Comparison of ENCODE assay signal across 10 cellular contexts in genomic region chr1:58592521-58593134, GRCh38. TPM values are rescaled to one million over a fixed set of nuclear protein-coding genes. Genes with fewer than 3 reads are reported as not detected.
DNase-seq lines count a peak whose midpoint lies in the region; ATAC-seq and TF ChIP-seq lines count a peak whose summit lies in the region.
"Had no signal": no experiment of that assay in that cellular context is flagged by ENCODE, and none has a peak within 500 bp of the region (broad histone marks: within the 10 kb centered on the region; RNA-seq: fewer than 3 reads in every experiment).

No MANE protein-coding gene starts in this region.

- H3K27ac ChIP-seq in right atrium auricular region (peak overlapping the region in 1 of 2 donors; percentile 23), breast epithelium (peak overlapping the region; percentile 79 to 81), vagina (peak overlapping the region; percentile 46)
- H3K27ac ChIP-seq: BLaER1 treated with 17β-estradiol and CSF1 and Interleukin-3, amounts not matched to agents 10 nM and 100 nM had no signal

- H3K4me3 ChIP-seq in right atrium auricular region (no peak overlapping the region), breast epithelium (no peak overlapping the region), vagina (no peak overlapping the region)
- H3K4me3 ChIP-seq: BLaER1 treated with 17β-estradiol and CSF1 and Interleukin-3, amounts not matched to agents 10 nM and 100 nM had no signal

- no peak for TF ChIP-seq POLR2A in breast epithelium (IDR thresholded peaks at IDR 0.05)
- no peak for TF ChIP-seq POLR2A in vagina (IDR thresholded peaks at IDR 0.05)

- H3K27me3 ChIP-seq in right atrium auricular region (no peaks in the 10 kb centered on the region), breast epithelium (no peaks in the 10 kb centered on the region), vagina (no peaks in the 10 kb centered on the region)
- H3K27me3 ChIP-seq: BLaER1 treated with 17β-estradiol and CSF1 and Interleukin-3, amounts not matched to agents 10 nM and 100 nM had no signal

- H3K4me1 ChIP-seq in right atrium auricular region (no peaks in the 10 kb centered on the region), breast epithelium (peaks cover 0 to 11% of the 10 kb centered on the region in 2 donors), vagina (peaks cover 24% of the 10 kb centered on the region)

- peak; percentile 89 for ATAC-seq in Right ventricle myocardium inferior

- intact Hi-C loops in Right ventricle myocardium inferior (cut with DNase I): no loop called here
- intact Hi-C loops in breast epithelium (cut with DNase I; ENCODE audit: low total_unique reads): no loop called here
- intact Hi-C loops in vagina (cut with DNase I): no loop called here

- DNase-seq in Right ventricle myocardium inferior (ENCODE audit: missing footprints): peak; percentile 76
- no peak for DNase-seq in right atrium auricular region (ENCODE audit: low spot score)
- DNase-seq in breast epithelium (ENCODE audit: low spot score in 2 of 2): peak in 1 of 2 donors; percentile 81
- peak; percentile 95 for DNase-seq in kidney tubule cell (ENCODE audit: low spot score)
- DNase-seq in vagina (ENCODE audit: extremely low spot score in 2 of 2): no peak
- no peak for DNase-seq in NK-92 treated with Interleukin-12 subunit alpha and Interleukin-12 subunit beta, amount 100 ng/mL, for 24 hours (lab: John Stamatoyannopoulos, UW)
- DNase-seq in stimulated activated CD4-positive, alpha-beta T cell treated with anti-CD3 and anti-CD28 coated beads, Interleukin-2, amount 100 ng/mL, for 24 hours: no peak
- DNase-seq in NCI-H510A treated with DMSO at 0.1 percent for 48 hours (lab: John Stamatoyannopoulos, UW): no peak
- DNase-seq: SHP77 treated with DMSO at 0.1 percent for 48 hours had no signal

- TF ChIP-seq CTCF in right atrium auricular region (IDR thresholded peaks at IDR 0.05): no peak
- TF ChIP-seq CTCF in breast epithelium (IDR thresholded peaks at IDR 0.05): no peak
- no peak for TF ChIP-seq CTCF in vagina (IDR thresholded peaks at IDR 0.05)

- H3K9me3 ChIP-seq in right atrium auricular region: no peaks in the 10 kb centered on the region
- H3K9me3 ChIP-seq in breast epithelium: no peaks in the 10 kb centered on the region
- no peaks in the 10 kb centered on the region for H3K9me3 ChIP-seq in vagina
- H3K9me3 ChIP-seq: BLaER1 treated with 17β-estradiol and CSF1 and Interleukin-3, amounts not matched to agents 10 nM and 100 nM had no signal

- H3K36me3 ChIP-seq in right atrium auricular region: no peaks in the 10 kb centered on the region
- no peaks in the 10 kb centered on the region for H3K36me3 ChIP-seq in breast epithelium
- no peaks in the 10 kb centered on the region for H3K36me3 ChIP-seq in vagina
- H3K36me3 ChIP-seq: BLaER1 treated with 17β-estradiol and CSF1 and Interleukin-3, amounts not matched to agents 10 nM and 100 nM had no signal

RNA-seq across cellular contexts. Expression of gene TACSTD2, which starts 15.6 kb away (rescaled TPM):
- total RNA-seq in Right ventricle myocardium inferior (0.14 TPM), right atrium auricular region (under 1 TPM in 1 of 2 donors, not detected in 1; 0.71 TPM), breast epithelium (100 to 1,000 TPM in 2 of 3 donors, 1 to 10 TPM in 1; 1.1 to 335 (median 230) TPM), vagina (203 TPM)

RNA-seq across cellular contexts. Expression of gene OMA1, which starts 46.1 kb away (rescaled TPM):
- 27.8 TPM for total RNA-seq in Right ventricle myocardium inferior
- 10 to 100 TPM; 27.0 to 27.3 TPM for total RNA-seq in right atrium auricular region
- 10 to 100 TPM; 26.4 to 79.8 (median 48.2) TPM for total RNA-seq in breast epithelium
- 19.9 TPM for total RNA-seq in vagina

Comparison
In these comparisons a context has a peak if more than half of its experiments do, and no peak if none do; other contexts are left out.
1. DNase-seq: peak in Right ventricle myocardium inferior (single experiment) and kidney tubule cell (single experiment); none in right atrium auricular region (single experiment), vagina (0 of 2), NK-92 treated with Interleukin-12 subunit alpha and Interleukin-12 subunit beta, amount 100 ng/mL, for 24 hours (single experiment), stimulated activated CD4-positive, alpha-beta T cell treated with anti-CD3 and anti-CD28 coated beads, Interleukin-2, amount 100 ng/mL, for 24 hours (0 of 2) and NCI-H510A treated with DMSO at 0.1 percent for 48 hours (single experiment).